12 cellular contexts compared by ENCODE assay signal in genomic region chr1:42146127-42146915, GRCh38. TPM values are rescaled to one million over a fixed set of nuclear protein-coding genes. Genes with fewer than 3 reads are reported as not detected.
DNase-seq lines count a peak whose midpoint lies in the region; ATAC-seq, FAIRE-seq and TF ChIP-seq lines count a peak whose summit lies in the region.
"Had no signal": no experiment of that assay in that cellular context is flagged by ENCODE, and none has a peak within 500 bp of the region (broad histone marks: within the 10 kb centered on the region; RNA-seq: fewer than 3 reads in every experiment).

No MANE protein-coding gene starts in this region.

- H4K20me1 ChIP-seq in BLaER1 (no peaks in the 10 kb centered on the region), K562 (replicated peaks; ENCODE audit: control insufficient read depth, insufficient read depth, low read length) (peaks cover 11% of the 10 kb centered on the region)

- no peak overlapping the region for H2BK5ac ChIP-seq in neuronal stem cell (ENCODE audit: low read length)

- intact Hi-C loops in K562 (cut with micrococcal nuclease) = loop anchor here (5.0 to 10.0 kb wide), 2 partner anchors 431 to 588 kb away; no protein-coding TSS in a partner anchor

- H3K79me1 ChIP-seq in neuronal stem cell (ENCODE audit: low read depth, low read length) = no peaks in the 10 kb centered on the region

- H3K79me2 ChIP-seq in K562 (ENCODE audit: control insufficient read depth, insufficient read depth, low read length) = no peaks in the 10 kb centered on the region

- H3K9ac ChIP-seq in BLaER1 (no peak overlapping the region), K562 (ENCODE audit: insufficient read depth in 1 of 2, low read depth in 2 of 2, low read length in 2 of 2) (no peak overlapping the region), neuronal stem cell (ENCODE audit: low read depth, low read length, poor library complexity) (peak overlapping the region; percentile 17)

- no peak overlapping the region for H4K8ac ChIP-seq in neuronal stem cell (ENCODE audit: low read depth, low read length)

- no peak overlapping the region for H3K18ac ChIP-seq in neuronal stem cell (ENCODE audit: low read length)

- CTCF ChIA-PET in HEK293 (lab: Yijun Ruan, JAX) = interaction anchor here (0.6 to 2.4 kb wide), 9 partner anchors 9 to 574 kb away, joined by 3 to 25 read pairs (median 5); no protein-coding TSS in a partner anchor
- CTCF ChIA-PET in K562 (lab: Yijun Ruan, JAX; ENCODE audit: low intra/inter-chr PET ratio) = interaction anchor here (0.6 to 1.0 kb wide), 2 partner anchors 27 to 600 kb away, joined by 3 to 5 read pairs; no protein-coding TSS in a partner anchor

- no peak overlapping the region for H2BK12ac ChIP-seq in neuronal stem cell (ENCODE audit: low read length)

- no peak overlapping the region for H3K14ac ChIP-seq in neuronal stem cell (ENCODE audit: low read length)

- H2BK120ac ChIP-seq in neuronal stem cell (ENCODE audit: low read depth, low read length) = no peak overlapping the region

- H3K36me3 ChIP-seq in BLaER1 (no peaks in the 10 kb centered on the region), HEK293 (ENCODE audit: control insufficient read depth in 2 of 2, insufficient read depth in 1 of 2, low read length in 2 of 2) (no peaks in the 10 kb centered on the region), K562 (ENCODE audit: control insufficient read depth, insufficient read depth, low read length) (no peaks in the 10 kb centered on the region), neuronal stem cell (replicated peaks in 1 of 2; ENCODE audit: control insufficient read depth in 2 of 2, insufficient read depth in 2 of 2, low read length in 2 of 2) (no peaks in the 10 kb centered on the region)
- H3K36me3 ChIP-seq: MG63 had no signal

- H2BK15ac ChIP-seq in neuronal stem cell (ENCODE audit: low read length) = no peak overlapping the region

- in situ Hi-C loops in K562 (cut with MboI) = loop anchor here (10.0 to 25.0 kb wide), 2 partner anchors 334 to 572 kb away; no protein-coding TSS in a partner anchor

- TF ChIP-seq CTCF in HEK293 (tag by site-specific recombination; IDR thresholded peaks at IDR 0.05) (no peak), K562 (IDR thresholded peaks at IDR 0.05 in 2 of 3, conservative IDR thresholded peaks at IDR 0.05 in 1 of 3; ENCODE audit: insufficient read depth in 2 of 3, low read depth in 1 of 3, low read length in 3 of 3) (no peak)

- H3K4me1 ChIP-seq in BLaER1 (peaks cover 41% of the 10 kb centered on the region), HEK293 (ENCODE audit: control insufficient read depth, insufficient read depth, low read length) (no peaks in the 10 kb centered on the region), K562 (replicated peaks in 1 of 2; ENCODE audit: control insufficient read depth in 2 of 2, insufficient read depth in 2 of 2, low read length in 2 of 2) (peaks cover 0 to 4% of the 10 kb centered on the region in 2 experiments; a peak in 1 of 5 replicates), neuronal stem cell (ENCODE audit: control insufficient read depth in 2 of 2, insufficient read depth in 1 of 2, low read depth in 1 of 2, low read length in 2 of 2) (peaks cover 0 to 2% of the 10 kb centered on the region in 2 donors)
- H3K4me1 ChIP-seq: A549 had no signal

- peak; percentile 39; the same call in 2 of the 3 replicates for ATAC-seq in K562
- no peak for ATAC-seq in HG03571 (IDR thresholded peaks at IDR 0.05; ENCODE audit: unreplicated experiment)
- ATAC-seq in HG03521 (IDR thresholded peaks at IDR 0.05; ENCODE audit: unreplicated experiment) = no peak

- no peaks in the 10 kb centered on the region for H3K27me3 ChIP-seq in BLaER1
- peaks cover 21 to 63% of the 10 kb centered on the region in 2 experiments for H3K27me3 ChIP-seq in K562 (ENCODE audit: control insufficient read depth in 2 of 2, insufficient read depth in 2 of 2, low read length in 2 of 2)
- H3K27me3 ChIP-seq in neuronal stem cell (ENCODE audit: control insufficient read depth in 3 of 3, insufficient read depth in 3 of 3, low read depth in 1 of 3, low read length in 3 of 3) = peaks cover 0 to 12% (median 0%) of the 10 kb centered on the region in 3 experiments

- H2AFZ ChIP-seq in K562 (ENCODE audit: low read depth, low read length) (no peak overlapping the region), neuronal stem cell (ENCODE audit: low read length) (no peak overlapping the region)

- H3K9me3 ChIP-seq in BLaER1 (no peaks in the 10 kb centered on the region), HEK293 (ENCODE audit: control insufficient read depth, insufficient read depth, low read depth, low read length) (no peaks in the 10 kb centered on the region), K562 (replicated peaks; ENCODE audit: control insufficient read depth, insufficient read depth, low read depth, low read length) (no peaks in the 10 kb centered on the region), neuronal stem cell (replicated peaks in 1 of 2; ENCODE audit: control insufficient read depth in 2 of 2, insufficient read depth in 1 of 2, low read depth in 1 of 2, low read length in 2 of 2) (no peaks in the 10 kb centered on the region)
- H3K9me3 ChIP-seq: A549, MG63 had no signal

- H3K4me2 ChIP-seq in BLaER1 (peak overlapping the region; percentile 70), K562 (ENCODE audit: insufficient read depth, low read length) (no peak overlapping the region), neuronal stem cell (ENCODE audit: insufficient read depth, low read length, poor library complexity, severe bottlenecking) (no peak overlapping the region)
- H3K4me2 ChIP-seq: A549 had no signal

- no peak for TF ChIP-seq RAD21 in K562 (CRISPR knock-in tag; conservative IDR thresholded peaks at IDR 0.05 in 1 of 2, IDR thresholded peaks at IDR 0.05 in 1 of 2)

- no peak overlapping the region for H2AK5ac ChIP-seq in neuronal stem cell (ENCODE audit: low read depth, low read length)

- POLR2A ChIA-PET in HEK293 (lab: Yijun Ruan, JAX) (no interaction called here), K562 (lab: Yijun Ruan, JAX) (no interaction called here)

- H3K4ac ChIP-seq in neuronal stem cell (ENCODE audit: low read length) = no peak overlapping the region

- H4K91ac ChIP-seq in neuronal stem cell (ENCODE audit: low read depth, low read length, poor library complexity) = no peak overlapping the region

- DNase-seq in K562 (ENCODE audit: extremely low read depth in 1 of 4, low spot score in 3 of 4) (no peak), neuronal stem cell (ENCODE audit: low spot score) (no peak), GM19239 (ENCODE audit: insufficient read length, low spot score) (no peak)
- no peak for DNase-seq in stimulated activated naive CD4-positive, alpha-beta T cell (lab: John Stamatoyannopoulos, UW)
- DNase-seq: GF-D8 had no signal

- H3K4me3 ChIP-seq in BLaER1 (no peak overlapping the region), HEK293 (ENCODE audit: low read depth, low read length) (no peak overlapping the region), K562 (no peak overlapping the region), neuronal stem cell (ENCODE audit: low read length in 2 of 2) (no peak overlapping the region)
- H3K4me3 ChIP-seq: A549, MG63 had no signal

- peak overlapping the region; percentile 0 for H3K23ac ChIP-seq in neuronal stem cell (ENCODE audit: low read depth, low read length, poor library complexity)

- 20% methylated on average over 28 of the region's 28 CpGs for WGBS in K562 (ENCODE audit: insufficient coverage, low coverage, missing lambda C conversion rate)
- no CpG with 5 or more reads among the region's 28 CpGs for WGBS in neuronal stem cell (ENCODE audit: extremely low coverage in 2 of 2, insufficient read length in 2 of 2, insufficient replicate concordance in 1 of 2), 2 donors

- no peak for FAIRE-seq in K562 (lab: Jason Lieb, UNC)
- FAIRE-seq in GM19239 (lab: Jason Lieb, UNC) = no peak
- FAIRE-seq: A549 had no signal

- no peak for TF ChIP-seq POLR2A in K562 (conservative IDR thresholded peaks at IDR 0.05)

- no peaks in the 10 kb centered on the region for H3K9me1 ChIP-seq in K562 (ENCODE audit: control insufficient read depth, insufficient read depth, low read length)

- no TSS peak for BruUV-seq in K562 (replicated peaks; lab: Mats Ljungman, UMichigan)

- TF ChIP-seq EP300 in K562 (IDR thresholded peaks at IDR 0.05; ENCODE audit: low read length) = no peak

- H3K27ac ChIP-seq in BLaER1 = no peak overlapping the region
- H3K27ac ChIP-seq in HEK293 (ENCODE audit: extremely low read depth, low read depth, low read length) = no peak overlapping the region
- H3K27ac ChIP-seq in K562 (ENCODE audit: extremely low read depth, low read depth, low read length) = no peak overlapping the region
- no peak overlapping the region for H3K27ac ChIP-seq in neuronal stem cell (replicated peaks; ENCODE audit: low read length)
- H3K27ac ChIP-seq: A549 had no signal

RNA-seq across cellular contexts. Expression of gene GUCA2B, which starts 6.9 kb away (rescaled TPM):
- not detected in 2 replicates for total RNA-seq in K562 (2011; cell fraction: chromatin; rRNA removed; ENCODE audit: low replicate concordance)
- total RNA-seq in K562 (2011; cell fraction: nucleolus; rRNA removed) = not detected in 2 replicates
- not detected in 2 replicates for total RNA-seq in K562 (2011; cell fraction: nucleoplasm; rRNA removed)
- total RNA-seq in K562 (2014; rRNA removed) (not detected in 2 replicates), K562 (2014; rRNA removed; fragmentation: Illumina TruSeq; extraction: Trizol) (not detected in 2 replicates), K562 (2015; rRNA removed; fragmentation: Illumina TruSeq; extraction: Trizol) (not detected in 2 replicates), K562 (2021) (not detected in 2 replicates)
- polyA plus RNA-seq in K562 (2011; rRNA removed) (not detected in 2 replicates), K562 (2014; fragmentation: Illumina TruSeq; extraction: Trizol) (not detected in 2 replicates), K562 (2014; fragmentation: Nextera tagmentation; extraction: Ambion mirVana) (not detected), K562 (2014; rRNA removed) (not detected in 2 replicates)
- polyA plus RNA-seq in K562 (2011; cell fraction: cytosol; rRNA removed) = not detected in 2 replicates
- polyA plus RNA-seq in K562 (2011; cell fraction: nucleus; rRNA removed) = not detected in 2 replicates
- not detected in 2 replicates for polyA plus RNA-seq in K562 (2012)
- not detected in 2 replicates for polyA minus RNA-seq in K562 (2011; rRNA and poly(A)+ RNA removed)
- polyA minus RNA-seq in K562 (2011; cell fraction: cytosol; rRNA and poly(A)+ RNA removed) = not detected in 2 replicates
- polyA minus RNA-seq in K562 (2011; cell fraction: nucleus; rRNA and poly(A)+ RNA removed) = not detected in 2 replicates
- polyA plus RNA-seq in neuronal stem cell (2013, experiment 1 of 2) = not detected
- not detected for polyA plus RNA-seq in neuronal stem cell (2013, experiment 2 of 2)
- total RNA-seq: CD4-positive, CD25-positive, alpha-beta regulatory T cell had no signal
- polyA plus RNA-seq: CD4-positive, CD25-positive, alpha-beta regulatory T cell had no signal

RNA-seq across cellular contexts. Expression of gene GUCA2A, which starts 18.2 kb away (rescaled TPM):
- not detected in 2 replicates for total RNA-seq in K562 (2011; cell fraction: chromatin; rRNA removed; ENCODE audit: low replicate concordance)
- not detected in 2 replicates for total RNA-seq in K562 (2011; cell fraction: nucleolus; rRNA removed)
- total RNA-seq in K562 (2011; cell fraction: nucleoplasm; rRNA removed) = not detected in 2 replicates
- not detected in 2 replicates for total RNA-seq in K562 (2014; rRNA removed)
- not detected in 2 replicates for total RNA-seq in K562 (2014; rRNA removed; fragmentation: Illumina TruSeq; extraction: Trizol)
- not detected in 2 replicates for total RNA-seq in K562 (2015; rRNA removed; fragmentation: Illumina TruSeq; extraction: Trizol)
- total RNA-seq in K562 (2021) = not detected in 2 replicates
- not detected in 2 replicates for polyA plus RNA-seq in K562 (2011; rRNA removed)
- not detected in 2 replicates for polyA plus RNA-seq in K562 (2011; cell fraction: cytosol; rRNA removed)
- polyA plus RNA-seq in K562 (2011; cell fraction: nucleus; rRNA removed) = not detected in 2 replicates
- polyA plus RNA-seq in K562 (2012) = not detected in 2 replicates
- not detected in 2 replicates for polyA plus RNA-seq in K562 (2014; fragmentation: Illumina TruSeq; extraction: Trizol)
- not detected for polyA plus RNA-seq in K562 (2014; fragmentation: Nextera tagmentation; extraction: Ambion mirVana)
- not detected in 2 replicates for polyA plus RNA-seq in K562 (2014; rRNA removed)
- polyA minus RNA-seq in K562 (2011; rRNA and poly(A)+ RNA removed) = not detected in 2 replicates
- polyA minus RNA-seq in K562 (2011; cell fraction: cytosol; rRNA and poly(A)+ RNA removed) = not detected in 2 replicates
- not detected in 2 replicates for polyA minus RNA-seq in K562 (2011; cell fraction: nucleus; rRNA and poly(A)+ RNA removed)
- polyA plus RNA-seq in neuronal stem cell (2013, experiment 1 of 2) = not detected
- not detected for polyA plus RNA-seq in neuronal stem cell (2013, experiment 2 of 2)
- total RNA-seq: CD4-positive, CD25-positive, alpha-beta regulatory T cell had no signal
- polyA plus RNA-seq: A549; CD4-positive, CD25-positive, alpha-beta regulatory T cell had no signal
